Comparison of ENCODE assay signal across 16 cellular contexts in the genomic region with DNA sequence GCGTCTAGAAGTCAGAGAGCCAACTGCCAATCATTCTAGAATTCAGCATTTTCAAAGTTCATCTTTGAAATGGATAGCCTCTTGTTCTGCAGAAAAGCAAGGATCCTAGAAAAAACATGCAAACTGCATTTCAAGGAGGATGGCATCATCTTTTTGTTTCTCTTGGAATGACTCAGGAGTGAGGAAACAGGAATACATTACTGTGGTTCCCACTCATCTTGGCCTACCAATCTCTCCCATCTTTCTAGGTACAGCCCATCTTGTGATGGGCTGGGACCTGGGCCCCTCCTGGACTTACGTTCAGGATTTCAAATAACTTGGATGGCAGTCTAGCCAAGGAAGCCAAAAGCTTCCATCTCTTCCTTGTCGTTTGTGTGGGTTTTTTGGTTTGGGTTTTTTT.
A peak's percentile ranks its signal among the peaks of the same experiment; 100 is the strongest.
DNase-seq lines count a peak whose midpoint lies in the region; ATAC-seq and TF ChIP-seq lines count a peak whose summit lies in the region.
"Had no signal": no experiment of that assay in that cellular context is flagged by ENCODE, and none has a peak within 500 bp of the region (broad histone marks: within the 10 kb centered on the region; RNA-seq: fewer than 3 reads in every experiment).

No MANE protein-coding gene starts in this region.

- no peak overlapping the region for H2AK5ac ChIP-seq in mesenchymal stem cell (ENCODE audit: low read length, severe bottlenecking)

- no peak for ATAC-seq in GM21528 (IDR thresholded peaks at IDR 0.05; ENCODE audit: low FRiP score, unreplicated experiment)
- ATAC-seq in mucosa of descending colon: no peak
- no peak for ATAC-seq in HG03097 (IDR thresholded peaks at IDR 0.05; ENCODE audit: low FRiP score, unreplicated experiment)
- ATAC-seq: left ventricle myocardium superior had no signal

- WGBS in mesenchymal stem cell: 86% methylated on average over 3 of the region's 3 CpGs
- WGBS in esophagus squamous epithelium, 2 donors: 79 to 83% methylated on average over 2 to 3 of the region's 3 CpGs

- H3K9me3 ChIP-seq in NT2/D1 (ENCODE audit: insufficient read depth, low read length): no peaks in the 10 kb centered on the region
- H3K9me3 ChIP-seq in mesenchymal stem cell (ENCODE audit: control insufficient read depth, low read length): no peaks in the 10 kb centered on the region
- no peaks in the 10 kb centered on the region for H3K9me3 ChIP-seq in esophagus squamous epithelium
- H3K9me3 ChIP-seq in mucosa of descending colon: no peaks in the 10 kb centered on the region

- no peak overlapping the region for H2BK15ac ChIP-seq in mesenchymal stem cell (ENCODE audit: low read depth, poor library complexity, severe bottlenecking)

- H3K23ac ChIP-seq in mesenchymal stem cell (ENCODE audit: low read length in 2 of 2): no peak overlapping the region

- in situ Hi-C loops in Caki2 (cut with HindIII; ENCODE audit: low pct_unique_long_range_greater_than_20kb, low sequenced_read_pairs): no loop called here

- no peak overlapping the region for H3K27ac ChIP-seq in mesenchymal stem cell (ENCODE audit: low read length, poor library complexity, severe bottlenecking)
- H3K27ac ChIP-seq in esophagus squamous epithelium: no peak overlapping the region

- H3K4me1 ChIP-seq in NT2/D1 (ENCODE audit: insufficient read depth, insufficient read length) (no peaks in the 10 kb centered on the region), mesenchymal stem cell (ENCODE audit: control insufficient read depth, insufficient read depth, low read depth, low read length) (no peaks in the 10 kb centered on the region), esophagus squamous epithelium (no peaks in the 10 kb centered on the region), mucosa of descending colon (ENCODE audit: low read depth) (no peaks in the 10 kb centered on the region)

- no peak overlapping the region for H4K8ac ChIP-seq in mesenchymal stem cell (ENCODE audit: low read length)

- DNase-seq in Caki2 (ENCODE audit: low read depth): peak; percentile 28
- DNase-seq in NT2/D1 (ENCODE audit: low read depth, low spot score): peak; percentile 1
- DNase-seq in epithelial cell of esophagus (ENCODE audit: low read depth): peak; percentile 52
- DNase-seq in mesenchymal stem cell: peak; percentile 52
- DNase-seq in esophagus squamous epithelium (lab: John Stamatoyannopoulos, UW): no peak
- no peak for DNase-seq in mucosa of descending colon
- DNase-seq: activated CD4-positive, alpha-beta T cell treated with anti-CD3 and anti-CD28 coated beads, Interleukin-2, amount 50 U/mL, for 4 hours; activated naive CD4-positive, alpha-beta T cell treated with anti-CD3 and anti-CD28 coated beads for 36 hours; activated T-cell treated with anti-CD3 and anti-CD28 coated beads for 4 hours; H7; left ventricle myocardium superior; NCI-H1417 treated with DMSO at 0.1 percent for 48 hours; NCI-H82; RPMI8226 had no signal

- H3K79me1 ChIP-seq in mesenchymal stem cell (replicated peaks; ENCODE audit: low read length, poor library complexity, severe bottlenecking): peaks cover 9% of the 10 kb centered on the region

- H2BK120ac ChIP-seq in mesenchymal stem cell (ENCODE audit: low read depth, low read length): no peak overlapping the region

- intact Hi-C loops in esophagus squamous epithelium (cut with DNase I) (no loop called here), mucosa of descending colon (cut with DNase I, micrococcal nuclease) (loop anchor here in 1 of 2 donors (10.0 kb wide), 1 partner anchor 205 kb away; no protein-coding TSS in a partner anchor)

- H3K4ac ChIP-seq in mesenchymal stem cell (ENCODE audit: low read depth in 1 of 2, low read length in 2 of 2): no peak overlapping the region

- no peak for TF ChIP-seq POLR2A in esophagus squamous epithelium (IDR thresholded peaks at IDR 0.05)

- no peak overlapping the region for H3K18ac ChIP-seq in mesenchymal stem cell (ENCODE audit: low read depth in 1 of 2, low read length in 2 of 2)

- no peak overlapping the region for H3K14ac ChIP-seq in mesenchymal stem cell (ENCODE audit: low read length in 2 of 2)

- H3K4me3 ChIP-seq in NT2/D1 (ENCODE audit: insufficient read length, low read depth): no peak overlapping the region
- no peak overlapping the region for H3K4me3 ChIP-seq in epithelial cell of esophagus (ENCODE audit: low read length)
- no peak overlapping the region for H3K4me3 ChIP-seq in mesenchymal stem cell (ENCODE audit: insufficient read depth in 1 of 2, low read depth in 1 of 2, low read length in 2 of 2)
- H3K4me3 ChIP-seq in esophagus squamous epithelium: no peak overlapping the region
- no peak overlapping the region for H3K4me3 ChIP-seq in mucosa of descending colon

- TF ChIP-seq CTCF in epithelial cell of esophagus (IDR thresholded peaks at IDR 0.05; ENCODE audit: insufficient read depth, low read depth, low read length, missing control alignments) (no peak), esophagus squamous epithelium (IDR thresholded peaks at IDR 0.05) (no peak), mucosa of descending colon (IDR thresholded peaks at IDR 0.05) (no peak)

- H4K91ac ChIP-seq in mesenchymal stem cell (ENCODE audit: low read length): no peak overlapping the region

- no peaks in the 10 kb centered on the region for H3K36me3 ChIP-seq in NT2/D1 (ENCODE audit: insufficient read depth, insufficient read length, low read length)
- no peaks in the 10 kb centered on the region for H3K36me3 ChIP-seq in mesenchymal stem cell (ENCODE audit: control insufficient read depth in 1 of 2, insufficient read depth in 2 of 2, low read depth in 1 of 2, low read length in 2 of 2)
- no peaks in the 10 kb centered on the region for H3K36me3 ChIP-seq in esophagus squamous epithelium
- H3K36me3 ChIP-seq in mucosa of descending colon (ENCODE audit: low read depth): no peaks in the 10 kb centered on the region

- H2BK5ac ChIP-seq in mesenchymal stem cell (ENCODE audit: low read depth, low read length, poor library complexity, severe bottlenecking): no peak overlapping the region

- no peak overlapping the region for H2BK12ac ChIP-seq in mesenchymal stem cell (ENCODE audit: low read length in 2 of 2)

- no peak overlapping the region for H3K4me2 ChIP-seq in mesenchymal stem cell (ENCODE audit: low read length, poor library complexity, severe bottlenecking)

- H3K27me3 ChIP-seq in NT2/D1 (ENCODE audit: insufficient read depth, insufficient read length) (no peaks in the 10 kb centered on the region), mesenchymal stem cell (ENCODE audit: control insufficient read depth in 1 of 2, insufficient read depth in 1 of 2, low read length in 2 of 2) (no peaks in the 10 kb centered on the region), esophagus squamous epithelium (no peaks in the 10 kb centered on the region)

- H3K9ac ChIP-seq in NT2/D1 (ENCODE audit: insufficient read length, low read depth) (no peak overlapping the region), mesenchymal stem cell (ENCODE audit: low read length) (no peak overlapping the region)

- no peak overlapping the region for H2AFZ ChIP-seq in mesenchymal stem cell (ENCODE audit: low read depth, low read length)

Comparison
In these comparisons a context has a peak if more than half of its experiments do, and no peak if none do; other contexts are left out.
1. DNase-seq: peak in Caki2 (single experiment), NT2/D1 (single experiment), epithelial cell of esophagus (single experiment) and mesenchymal stem cell (single experiment); none in esophagus squamous epithelium (single experiment) and mucosa of descending colon (0 of 3).